ENCODE assay signal across 11 cellular contexts in genomic region chr19:2057484-2058469, GRCh38. TPM values are rescaled to one million over a fixed set of nuclear protein-coding genes. Genes with fewer than 3 reads are reported as not detected.
DNase-seq lines count a peak whose midpoint lies in the region; FAIRE-seq and TF ChIP-seq lines count a peak whose summit lies in the region.
"Had no signal": no experiment of that assay in that cellular context is flagged by ENCODE, and none has a peak within 500 bp of the region (broad histone marks: within the 10 kb centered on the region; RNA-seq: fewer than 3 reads in every experiment).

No MANE protein-coding gene starts in this region.

- H2AFZ ChIP-seq in OCI-LY7 (ENCODE audit: low read length): no peak overlapping the region

- peak overlapping the region; percentile 98 for H3K27ac Mint-ChIP-seq in osteocyte (ENCODE audit: unreplicated experiment)

- H3K9me2 ChIP-seq in OCI-LY7 (ENCODE audit: insufficient read depth, low read length): no peaks in the 10 kb centered on the region

- no peaks in the 10 kb centered on the region; the same call in 1 of the 2 replicates for H3K79me2 ChIP-seq in OCI-LY7 (ENCODE audit: insufficient read depth, low read depth, low read length)

- H3K36me3 Mint-ChIP-seq in osteocyte (ENCODE audit: unreplicated experiment): no peaks in the 10 kb centered on the region

- no TSS peak for BruUV-seq in OCI-LY7 (replicated peaks; lab: Mats Ljungman, UMichigan)

- no peak for TF ChIP-seq POLR2A in GM12892 (IDR thresholded peaks at IDR 0.05; ENCODE audit: low read depth, low read length)

- H3K36me3 ChIP-seq in BLaER1 treated with 17β-estradiol and CSF1 and Interleukin-3, amounts not matched to agents 10 nM and 100 nM: no peaks in the 10 kb centered on the region
- no peaks in the 10 kb centered on the region for H3K36me3 ChIP-seq in OCI-LY7 (ENCODE audit: insufficient read depth, low read length)

- H3K27ac ChIP-seq in BLaER1 treated with 17β-estradiol and CSF1 and Interleukin-3, amounts not matched to agents 10 nM and 100 nM: peak overlapping the region; percentile 33 to 97 (median 69); a peak in 19 of 22 replicates
- peak overlapping the region; percentile 71 for H3K27ac ChIP-seq in OCI-LY7 (ENCODE audit: low read depth, low read length, poor library complexity, severe bottlenecking)

- intact Hi-C loops in OCI-LY7 (cut with micrococcal nuclease; ENCODE audit: unreplicated experiment): no loop called here

- peak overlapping the region; percentile 11 to 95 (median 29); a peak in 17 of 22 replicates for H3K9ac ChIP-seq in BLaER1 treated with 17β-estradiol and CSF1 and Interleukin-3, amounts not matched to agents 10 nM and 100 nM

- CTCF ChIA-PET in OCI-LY7 (lab: Charles Lee; ENCODE audit: unreplicated experiment): no interaction called here

- POLR2A ChIA-PET in OCI-LY7 (lab: Charles Lee): interaction anchor here (0.6 kb wide), 1 partner anchor 27 kb away, joined by 3 read pairs; no protein-coding TSS in a partner anchor

- H3K4me3 Mint-ChIP-seq in osteocyte (ENCODE audit: unreplicated experiment): no peak overlapping the region

- peaks cover 53% of the 10 kb centered on the region for H3K4me1 Mint-ChIP-seq in osteocyte (ENCODE audit: unreplicated experiment)

- H3K4me1 ChIP-seq in BLaER1 treated with 17β-estradiol and CSF1 and Interleukin-3, amounts not matched to agents 10 nM and 100 nM: peaks cover 72 to 90% (median 84%) of the 10 kb centered on the region in 10 experiments
- H3K4me1 ChIP-seq in OCI-LY7 (ENCODE audit: insufficient read depth, low read length, poor library complexity, severe bottlenecking): peaks cover 72% of the 10 kb centered on the region

- H3K4me3 ChIP-seq in BLaER1 treated with 17β-estradiol and CSF1 and Interleukin-3, amounts not matched to agents 10 nM and 100 nM: no peak overlapping the region
- no peak overlapping the region for H3K4me3 ChIP-seq in OCI-LY7 (ENCODE audit: low read depth, low read length, poor library complexity, severe bottlenecking)

- no peaks in the 10 kb centered on the region for H3K27me3 Mint-ChIP-seq in osteocyte (ENCODE audit: unreplicated experiment)

- H4K20me1 ChIP-seq in BLaER1 treated with 17β-estradiol and CSF1 and Interleukin-3, amounts not matched to agents 10 nM and 100 nM: no peaks in the 10 kb centered on the region
- no peaks in the 10 kb centered on the region for H4K20me1 ChIP-seq in OCI-LY7 (ENCODE audit: insufficient read depth, low read length)

- TF ChIP-seq CTCF in OCI-LY7 (conservative IDR thresholded peaks at IDR 0.05; ENCODE audit: low read length): no peak
- TF ChIP-seq CTCF in osteocyte (IDR thresholded peaks at IDR 0.05): no peak

- H3K4me2 ChIP-seq in BLaER1 treated with 17β-estradiol and CSF1 and Interleukin-3, amounts not matched to agents 10 nM and 100 nM: peak overlapping the region; percentile 58 to 100 (median 99)
- peak overlapping the region; percentile 9; the same call in 1 of the 2 replicates for H3K4me2 ChIP-seq in OCI-LY7 (ENCODE audit: low read length)

- H3K9me3 Mint-ChIP-seq in osteocyte (ENCODE audit: unreplicated experiment): no peaks in the 10 kb centered on the region

- DNase-seq in OCI-LY7 (ENCODE audit: low spot score) (no peak), ecto neural progenitor cell (ENCODE audit: low spot score) (peak; percentile 53), osteocyte (ENCODE audit: extremely low spot score, unreplicated experiment) (no peak), GM12892 (ENCODE audit: insufficient read length) (no peak), H4 (ENCODE audit: low spot score) (no peak), NCI-H69 (lab: John Stamatoyannopoulos, UW) (no peak), AML-193 (lab: John Stamatoyannopoulos, UW) (no peak)
- DNase-seq: DMS79 treated with DMSO at 0.1 percent for 48 hours; stimulated activated CD4-positive, alpha-beta T cell treated with anti-CD3 and anti-CD28 coated beads, Interleukin-4, amount 100 ng/mL, for 24 hours had no signal

- no peaks in the 10 kb centered on the region for H3K9me3 ChIP-seq in BLaER1 treated with 17β-estradiol and CSF1 and Interleukin-3, amounts not matched to agents 10 nM and 100 nM (replicated peaks in 1 of 11)
- H3K9me3 ChIP-seq in OCI-LY7 (ENCODE audit: low read length): no peaks in the 10 kb centered on the region

- FAIRE-seq in GM12892 (lab: Jason Lieb, UNC): no peak
- FAIRE-seq: islet of Langerhans had no signal

- no peaks in the 10 kb centered on the region for H3K27me3 ChIP-seq in BLaER1 treated with 17β-estradiol and CSF1 and Interleukin-3, amounts not matched to agents 10 nM and 100 nM

RNA-seq across cellular contexts. Expression of gene MKNK2, which starts 6.7 kb away (rescaled TPM):
- total RNA-seq in OCI-LY7 (2014; rRNA removed; shearing (Covaris generic)): 97.0 and 115 TPM in 2 replicates
- total RNA-seq in OCI-LY7 (2022) (200 and 225 TPM in 2 replicates), osteocyte (81.3 and 83.3 TPM in 2 replicates)
- polyA plus RNA-seq in GM12892 (2012; ENCODE audit: missing spikeins): 245 TPM
- 33.9 and 49.6 TPM in 2 replicates for total RNA-seq in H4 (2014; rRNA removed; shearing (Covaris generic))

RNA-seq across cellular contexts. Expression of gene MOB3A, which starts 38.3 kb away (rescaled TPM):
- 41.7 and 54.6 TPM in 2 replicates for total RNA-seq in OCI-LY7 (2014; rRNA removed; shearing (Covaris generic))
- total RNA-seq in OCI-LY7 (2022) (87.5 and 111 TPM in 2 replicates), osteocyte (50.6 and 54.2 TPM in 2 replicates)
- polyA plus RNA-seq in GM12892 (2012; ENCODE audit: missing spikeins): 113 TPM
- total RNA-seq in H4 (2014; rRNA removed; shearing (Covaris generic)): 3.8 and 9.0 TPM in 2 replicates

RNA-seq across cellular contexts. Expression of gene IZUMO4, which starts 38.9 kb away (rescaled TPM):
- 11.2 and 12.9 TPM in 2 replicates for total RNA-seq in OCI-LY7 (2014; rRNA removed; shearing (Covaris generic))
- total RNA-seq in OCI-LY7 (2022): 6.1 and 7.3 TPM in 2 replicates
- 3.8 and 4.8 TPM in 2 replicates for total RNA-seq in osteocyte
- polyA plus RNA-seq in GM12892 (2012; ENCODE audit: missing spikeins): 43.2 TPM
- 1.3 and 4.2 TPM in 2 replicates for total RNA-seq in H4 (2014; rRNA removed; shearing (Covaris generic))

RNA-seq across cellular contexts. Expression of gene BTBD2, which starts 42.3 kb away (rescaled TPM):
- 41.9 and 53.9 TPM in 2 replicates for total RNA-seq in OCI-LY7 (2014; rRNA removed; shearing (Covaris generic))
- total RNA-seq in OCI-LY7 (2022): 91.6 and 109 TPM in 2 replicates
- total RNA-seq in osteocyte: 86.0 and 95.9 TPM in 2 replicates
- 29.0 TPM for polyA plus RNA-seq in GM12892 (2012; ENCODE audit: missing spikeins)
- total RNA-seq in H4 (2014; rRNA removed; shearing (Covaris generic)): 37.6 and 40.1 TPM in 2 replicates
